13 cellular contexts compared by ENCODE assay signal in the genomic region with DNA sequence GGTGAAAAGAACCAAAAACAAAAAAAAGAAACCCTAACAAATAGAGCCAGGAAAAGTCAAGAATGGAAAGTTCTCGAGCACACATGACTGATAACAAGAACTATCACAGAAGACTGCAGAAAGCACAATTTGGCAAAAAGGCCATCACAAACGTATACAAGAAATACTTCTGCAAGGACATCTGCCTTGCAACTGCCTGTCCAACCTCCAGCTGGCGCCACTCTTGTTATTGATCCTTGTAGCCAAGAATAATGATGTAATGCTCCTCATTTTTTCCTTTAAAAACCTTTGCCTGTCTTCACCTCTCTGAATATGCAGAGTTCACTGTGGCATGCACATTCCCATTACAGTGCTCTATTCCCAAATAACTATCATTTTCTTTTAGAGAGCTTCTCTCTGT.
DNase-seq lines count a peak whose midpoint lies in the region; ATAC-seq and TF ChIP-seq lines count a peak whose summit lies in the region.
"Had no signal": no experiment of that assay in that cellular context is flagged by ENCODE, and none has a peak within 500 bp of the region (broad histone marks: within the 10 kb centered on the region; RNA-seq: fewer than 3 reads in every experiment).

No MANE protein-coding gene starts in this region.

- H3K9me2 ChIP-seq in SK-N-SH: no peaks in the 10 kb centered on the region
- H3K9me2 ChIP-seq in MM.1S (replicated peaks; ENCODE audit: insufficient read depth, low read length): no peaks in the 10 kb centered on the region

- ATAC-seq in SK-N-SH treated with all-trans-retinoic acid at 6 μM for 48 hours (no peak), psoas muscle (no peak)

- no peak overlapping the region for H3K27ac Mint-ChIP-seq in endodermal cell
- H3K27ac Mint-ChIP-seq in progenitor cell of endocrine pancreas: no peak overlapping the region

- POLR2A ChIA-PET in SK-N-SH (lab: Yijun Ruan, JAX): no interaction called here

- no peaks in the 10 kb centered on the region for H3K36me3 ChIP-seq in SK-N-SH (replicated peaks in 1 of 2; ENCODE audit: control insufficient read depth in 1 of 2, insufficient read depth in 2 of 2, low read length in 1 of 2)
- no peaks in the 10 kb centered on the region for H3K36me3 ChIP-seq in MM.1S (replicated peaks; ENCODE audit: insufficient read depth, low read length)
- H3K36me3 ChIP-seq in endodermal cell (ENCODE audit: control insufficient read depth, insufficient read depth, low read length): no peaks in the 10 kb centered on the region
- no peaks in the 10 kb centered on the region for H3K36me3 ChIP-seq in psoas muscle (ENCODE audit: insufficient read depth in 1 of 2, low read depth in 1 of 2)
- H3K36me3 ChIP-seq: neutrophil had no signal

- H3F3A ChIP-seq in SK-N-SH (replicated peaks; ENCODE audit: insufficient read depth) (peaks cover under 1% of the 10 kb centered on the region), MM.1S (ENCODE audit: insufficient read depth, low read length) (no peaks in the 10 kb centered on the region)

- peaks cover 4% of the 10 kb centered on the region for H3K4me1 Mint-ChIP-seq in endodermal cell
- H3K4me1 Mint-ChIP-seq in progenitor cell of endocrine pancreas (ENCODE audit: low read depth): no peaks in the 10 kb centered on the region

- intact Hi-C loops in psoas muscle (cut with DNase I): no loop called here

- H3K4me1 ChIP-seq in SK-N-SH (ENCODE audit: control insufficient read depth in 1 of 2, insufficient read depth in 2 of 2, low read depth in 1 of 2, low read length in 1 of 2) (peaks cover 0 to 8% of the 10 kb centered on the region in 2 experiments; a peak in 2 of 4 replicates), MM.1S (ENCODE audit: low read length) (no peaks in the 10 kb centered on the region), endodermal cell (ENCODE audit: control insufficient read depth, insufficient read depth, low read length) (no peaks in the 10 kb centered on the region), psoas muscle (no peaks in the 10 kb centered on the region)

- H3K79me2 ChIP-seq in SK-N-SH (ENCODE audit: insufficient read depth): no peaks in the 10 kb centered on the region
- no peaks in the 10 kb centered on the region for H3K79me2 ChIP-seq in MM.1S (ENCODE audit: low read length)

- H3K4me3 Mint-ChIP-seq in endodermal cell (no peak overlapping the region), progenitor cell of endocrine pancreas (ENCODE audit: low read depth) (no peak overlapping the region)

- 69% methylated on average over 3 of the region's 3 CpGs for WGBS in SK-N-SH (ENCODE audit: low lambda C conversion rate)
- WGBS in endodermal cell (ENCODE audit: insufficient coverage in 1 of 2, insufficient read length in 1 of 2), 2 experiments: 88% methylated on average over 3 of the region's 3 CpGs; no CpG with 5 or more reads in 1 of the 2 experiments
- 36 to 37% (median 36%) methylated on average over 3 of the region's 3 CpGs for WGBS in psoas muscle, 3 donors

- DNase-seq in SK-N-SH (no peak), MM.1S (no peak), endodermal cell (peak; percentile 59), progenitor cell of endocrine pancreas (ENCODE audit: low spot score, unreplicated experiment) (no peak), coronary artery (ENCODE audit: low spot score) (no peak), psoas muscle (no peak)
- no peak for DNase-seq in stimulated activated CD4-positive, alpha-beta T cell treated with anti-CD3 and anti-CD28 coated beads, Interleukin-15, amount 100 ng/mL, for 24 hours
- DNase-seq: activated CD8-positive, alpha-beta memory T cell treated with anti-CD3 and anti-CD28 coated beads, Interleukin-2, amount 50 U/mL, for 48 hours; amygdala; NCI-H1417 had no signal

- H2AFZ ChIP-seq in SK-N-SH (ENCODE audit: low read depth): no peak overlapping the region
- H2AFZ ChIP-seq in MM.1S (ENCODE audit: low read length): no peak overlapping the region

- H3K36me3 Mint-ChIP-seq in endodermal cell (ENCODE audit: low read depth) (no peaks in the 10 kb centered on the region), progenitor cell of endocrine pancreas (ENCODE audit: insufficient read depth) (no peaks in the 10 kb centered on the region)

- CTCF ChIA-PET in SK-N-SH (lab: Yijun Ruan, JAX): interaction anchor here (0.9 kb wide), 1 partner anchor 13 kb away, joined by 3 read pairs; no protein-coding TSS in a partner anchor

- H3K4me2 ChIP-seq in SK-N-SH: no peak overlapping the region
- H3K4me2 ChIP-seq in MM.1S (ENCODE audit: low read depth, low read length): no peak overlapping the region

- H3K4me3 ChIP-seq in SK-N-SH (ENCODE audit: low read depth in 2 of 2, low read length in 1 of 2) (no peak overlapping the region), MM.1S (ENCODE audit: low read length) (no peak overlapping the region), endodermal cell (ENCODE audit: low read length) (no peak overlapping the region), coronary artery (no peak overlapping the region), psoas muscle (no peak overlapping the region)

- no peak for TF ChIP-seq RAD21 in SK-N-SH (IDR thresholded peaks at IDR 0.05; ENCODE audit: low read length)

- TF ChIP-seq EP300 in SK-N-SH (IDR thresholded peaks at IDR 0.05; ENCODE audit: borderline replicate concordance in 1 of 2, low read depth in 1 of 2, low read length in 1 of 2): no peak

- H3K27ac ChIP-seq in SK-N-SH (ENCODE audit: low read depth in 2 of 2, low read length in 1 of 2): no peak overlapping the region
- H3K27ac ChIP-seq in MM.1S (ENCODE audit: low read length): no peak overlapping the region
- no peak overlapping the region for H3K27ac ChIP-seq in endodermal cell (ENCODE audit: low read depth, low read length)
- no peak overlapping the region for H3K27ac ChIP-seq in coronary artery
- no peak overlapping the region for H3K27ac ChIP-seq in psoas muscle
- H3K27ac ChIP-seq: epithelial cell of prostate, neutrophil had no signal

- no peaks in the 10 kb centered on the region for H4K20me1 ChIP-seq in SK-N-SH (ENCODE audit: insufficient read depth)
- H4K20me1 ChIP-seq in MM.1S (ENCODE audit: insufficient read depth, low read length): no peaks in the 10 kb centered on the region

- TF ChIP-seq CTCF in SK-N-SH (IDR thresholded peaks at IDR 0.05) (peak; percentile 23; the same call in 1 of the 2 replicates), MM.1S (IDR thresholded peaks at IDR 0.05; ENCODE audit: low read length) (0 out of 2 replicates have a peak, but pooled peaks have one; percentile 11), endodermal cell (conservative IDR thresholded peaks at IDR 0.05) (peak; percentile 74), progenitor cell of endocrine pancreas (IDR thresholded peaks at IDR 0.05; ENCODE audit: unreplicated experiment) (peak; percentile 34), coronary artery (IDR thresholded peaks at IDR 0.05) (no peak), psoas muscle (IDR thresholded peaks at IDR 0.05) (no peak)

- H3K27me3 ChIP-seq in SK-N-SH (ENCODE audit: insufficient read depth): no peaks in the 10 kb centered on the region
- no peaks in the 10 kb centered on the region for H3K27me3 ChIP-seq in MM.1S (replicated peaks; ENCODE audit: insufficient read depth, low read length)
- H3K27me3 ChIP-seq in endodermal cell (ENCODE audit: control insufficient read depth, insufficient read depth, low read length, poor library complexity, severe bottlenecking): no peaks in the 10 kb centered on the region
- no peaks in the 10 kb centered on the region for H3K27me3 ChIP-seq in psoas muscle (ENCODE audit: insufficient read depth in 3 of 3, low read length in 2 of 3)
- H3K27me3 ChIP-seq: neutrophil had no signal

- H3K27me3 Mint-ChIP-seq in endodermal cell (ENCODE audit: insufficient read depth) (no peaks in the 10 kb centered on the region), progenitor cell of endocrine pancreas (no peaks in the 10 kb centered on the region)

- no peak overlapping the region for H3K9ac ChIP-seq in SK-N-SH
- no peak overlapping the region for H3K9ac ChIP-seq in MM.1S (ENCODE audit: low read length)
- H3K9ac ChIP-seq in endodermal cell (ENCODE audit: extremely low read depth, low read length, poor library complexity, severe bottlenecking): no peak overlapping the region

- H3K9me3 ChIP-seq in SK-N-SH (no peaks in the 10 kb centered on the region), MM.1S (replicated peaks; ENCODE audit: insufficient read depth, low read length) (no peaks in the 10 kb centered on the region), endodermal cell (ENCODE audit: control insufficient read depth, low read length) (no peaks in the 10 kb centered on the region), psoas muscle (no peaks in the 10 kb centered on the region)
- H3K9me3 ChIP-seq: neutrophil had no signal

- H3K9me3 Mint-ChIP-seq in endodermal cell (no peaks in the 10 kb centered on the region), progenitor cell of endocrine pancreas (ENCODE audit: low read depth) (no peaks in the 10 kb centered on the region)

TF ChIP-seq in SK-N-SH, 30 proteins besides CTCF, POLR2A, EP300 and RAD21 (continues in another document):
- TF ChIP-seq SIN3A (IDR thresholded peaks at IDR 0.05; ENCODE audit: borderline replicate concordance, low read depth, low read length): no peak
- TF ChIP-seq TCF12 (IDR thresholded peaks at IDR 0.05): no peak
- TF ChIP-seq RFX5 (IDR thresholded peaks at IDR 0.05; ENCODE audit: low read length): no peak
- no peak for TF ChIP-seq RCOR1 (IDR thresholded peaks at IDR 0.05; ENCODE audit: low read length)
- TF ChIP-seq CHD2 (IDR thresholded peaks at IDR 0.05; ENCODE audit: low read length, partially characterized antibody): no peak
- no peak for TF ChIP-seq FOSL2 (IDR thresholded peaks at IDR 0.05; ENCODE audit: borderline replicate concordance, low read depth)

TF ChIP-seq in SK-N-SH treated with all-trans-retinoic acid at 6 μM for 48 hours, 23 proteins besides CTCF, POLR2A, EP300 and RAD21 (continues in another document):
- TF ChIP-seq PPARA (CRISPR knock-in tag; IDR thresholded peaks at IDR 0.05; ENCODE audit: borderline replicate concordance): no peak
- TF ChIP-seq BACH2 (CRISPR knock-in tag; IDR thresholded peaks at IDR 0.05; ENCODE audit: borderline replicate concordance): no peak
- TF ChIP-seq, protein P1, sequence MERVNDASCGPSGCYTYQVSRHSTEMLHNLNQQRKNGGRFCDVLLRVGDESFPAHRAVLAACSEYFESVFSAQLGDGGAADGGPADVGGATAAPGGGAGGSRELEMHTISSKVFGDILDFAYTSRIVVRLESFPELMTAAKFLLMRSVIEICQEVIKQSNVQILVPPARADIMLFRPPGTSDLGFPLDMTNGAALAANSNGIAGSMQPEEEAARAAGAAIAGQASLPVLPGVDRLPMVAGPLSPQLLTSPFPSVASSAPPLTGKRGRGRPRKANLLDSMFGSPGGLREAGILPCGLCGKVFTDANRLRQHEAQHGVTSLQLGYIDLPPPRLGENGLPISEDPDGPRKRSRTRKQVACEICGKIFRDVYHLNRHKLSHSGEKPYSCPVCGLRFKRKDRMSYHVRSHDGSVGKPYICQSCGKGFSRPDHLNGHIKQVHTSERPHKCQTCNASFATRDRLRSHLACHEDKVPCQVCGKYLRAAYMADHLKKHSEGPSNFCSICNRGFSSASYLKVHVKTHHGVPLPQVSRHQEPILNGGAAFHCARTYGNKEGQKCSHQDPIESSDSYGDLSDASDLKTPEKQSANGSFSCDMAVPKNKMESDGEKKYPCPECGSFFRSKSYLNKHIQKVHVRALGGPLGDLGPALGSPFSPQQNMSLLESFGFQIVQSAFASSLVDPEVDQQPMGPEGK (CRISPR knock-in tag; IDR thresholded peaks at IDR 0.05; ENCODE audit: borderline replicate concordance): no peak

Comparison
In these comparisons a context has a peak if more than half of its experiments do, and no peak if none do; other contexts are left out.
1. CTCF ChIP-seq: peak in SK-N-SH (single experiment), MM.1S (single experiment), endodermal cell (single experiment) and progenitor cell of endocrine pancreas (single experiment); none in coronary artery (single experiment) and psoas muscle (single experiment).